Comparison of ENCODE assay signal across 26 cellular contexts in the genomic region with DNA sequence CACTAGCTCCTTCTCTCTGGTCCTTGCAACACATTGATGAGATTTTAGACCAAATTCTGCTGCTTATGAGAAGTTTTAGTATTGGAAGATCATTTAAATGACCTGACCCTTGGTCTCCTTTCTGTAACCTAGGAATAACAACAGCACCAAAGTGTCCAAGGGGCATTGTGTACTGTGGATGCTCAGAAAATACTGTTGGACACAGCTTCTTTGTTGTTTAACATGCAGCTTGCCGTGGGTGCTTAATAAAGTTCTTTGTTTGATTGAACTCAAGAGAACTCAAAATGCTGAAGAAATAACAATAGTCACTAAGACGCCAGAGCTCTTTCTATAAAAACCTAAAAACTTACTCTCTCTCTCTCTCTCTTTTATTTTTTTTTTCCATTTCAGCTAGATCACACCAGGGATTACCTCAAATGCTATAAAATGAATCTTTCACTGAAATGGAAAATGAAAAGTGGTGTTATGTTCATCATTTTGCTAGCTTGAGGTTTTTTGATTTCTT.
A peak's percentile ranks its signal among the peaks of the same experiment; 100 is the strongest.
DNase-seq lines count a peak whose midpoint lies in the region; ATAC-seq and TF ChIP-seq lines count a peak whose summit lies in the region.
"Had no signal": no experiment of that assay in that cellular context is flagged by ENCODE, and none has a peak within 500 bp of the region (broad histone marks: within the 10 kb centered on the region; RNA-seq: fewer than 3 reads in every experiment).

No MANE protein-coding gene starts in this region.

- H3K23ac ChIP-seq in neuronal stem cell (ENCODE audit: low read depth, low read length, poor library complexity): no peak overlapping the region

- H2BK15ac ChIP-seq in neuronal stem cell (ENCODE audit: low read length): no peak overlapping the region

- no peaks in the 10 kb centered on the region for H3K36me3 ChIP-seq in neuronal stem cell (replicated peaks in 1 of 2; ENCODE audit: control insufficient read depth in 2 of 2, insufficient read depth in 2 of 2, low read length in 2 of 2)
- no peaks in the 10 kb centered on the region for H3K36me3 ChIP-seq in mammary epithelial cell (ENCODE audit: insufficient read depth, low read length)

- no peak overlapping the region for H2BK5ac ChIP-seq in neuronal stem cell (ENCODE audit: low read length)

- intact Hi-C loops in mammary epithelial cell (cut with micrococcal nuclease): no loop called here

- H3K9ac ChIP-seq in neuronal stem cell (ENCODE audit: low read depth, low read length, poor library complexity) (no peak overlapping the region), mammary epithelial cell (ENCODE audit: insufficient read depth, low read length) (no peak overlapping the region)

- H2BK120ac ChIP-seq in neuronal stem cell (ENCODE audit: low read depth, low read length): no peak overlapping the region

- peaks cover 19 to 44% (median 34%) of the 10 kb centered on the region in 3 donors for H3K9me3 Mint-ChIP-seq in T-cell

- no CpG with 5 or more reads among the region's 2 CpGs for WGBS in neuronal stem cell (ENCODE audit: extremely low coverage in 2 of 2, insufficient read length in 2 of 2, insufficient replicate concordance in 1 of 2), 2 donors
- WGBS in mammary epithelial cell (ENCODE audit: low coverage, missing lambda C conversion rate): 22% methylated on average over 2 of the region's 2 CpGs

- DNase-seq in inferior parietal cortex (ENCODE audit: extremely low spot score) (peak; percentile 53), neuronal stem cell (ENCODE audit: low spot score) (no peak), T-cell (no peak), NCI-H1105 (lab: John Stamatoyannopoulos, UW) (no peak), mammary epithelial cell (no peak)
- DNase-seq: AML-193; CD4-positive, alpha-beta memory T cell; COR-L47; DMS53; H9; HFFc6; IMR-90; KG1; MM.1S; NCI-H1048; NCI-H1417 treated with DMSO at 0.1 percent for 48 hours; NCI-H1694 treated with DMSO at 0.1 percent for 48 hours; NCI-H2081; NCI-H2227 treated with DMSO at 0.1 percent for 48 hours; NCI-H69; OCI-M1 had no signal

- H3K4me3 Mint-ChIP-seq in T-cell: no peak overlapping the region
- H3K4me3 Mint-ChIP-seq: CD4-positive, alpha-beta memory T cell; GM23338; H9; HFFc6 had no signal

- H3K79me2 ChIP-seq in mammary epithelial cell (ENCODE audit: insufficient read depth, low read length): no peaks in the 10 kb centered on the region

- no peak for ATAC-seq in T-cell (replicated peaks in 1 of 4)
- ATAC-seq: A549, GM23338, SK-N-SH treated with all-trans-retinoic acid at 6 μM for 48 hours had no signal

- dilution Hi-C loops in mammary epithelial cell (cut with HindIII; ENCODE audit: low sequenced_read_pairs): no loop called here

- H3K27me3 ChIP-seq in neuronal stem cell (ENCODE audit: control insufficient read depth in 3 of 3, insufficient read depth in 3 of 3, low read depth in 1 of 3, low read length in 3 of 3): no peaks in the 10 kb centered on the region
- H3K27me3 ChIP-seq in mammary epithelial cell (ENCODE audit: insufficient read depth, low read length): no peaks in the 10 kb centered on the region

- no TSS peak for BruUV-seq in mammary epithelial cell (replicated peaks; lab: Mats Ljungman, UMichigan)

- H4K8ac ChIP-seq in neuronal stem cell (ENCODE audit: low read depth, low read length): no peak overlapping the region

- no peak overlapping the region for H4K91ac ChIP-seq in neuronal stem cell (ENCODE audit: low read depth, low read length, poor library complexity)

- CTCF ChIA-PET in T-cell (lab: Charles Lee) (interaction anchor here in 1 of 2 donors (0.7 kb wide), 1 partner anchor 287 kb away, joined by 3 read pairs; no protein-coding TSS in a partner anchor), mammary epithelial cell (lab: Charles Lee; ENCODE audit: low non-redundant PET) (no interaction called here)

- in situ Hi-C loops in mammary epithelial cell (cut with MboI; ENCODE audit: low sequenced_read_pairs in 2 of 2): no loop called here

- H3K18ac ChIP-seq in neuronal stem cell (ENCODE audit: low read length): no peak overlapping the region

- peak overlapping the region; percentile 57 for H3K27ac ChIP-seq in angular gyrus (ENCODE audit: low read depth, low read length)
- H3K27ac ChIP-seq in neuronal stem cell (replicated peaks; ENCODE audit: low read length): no peak overlapping the region
- peak overlapping the region; percentile 48 for H3K27ac ChIP-seq in temporal lobe (ENCODE audit: low read depth, low read length)
- H3K27ac ChIP-seq in mammary epithelial cell (ENCODE audit: insufficient read depth, low read depth, low read length): no peak overlapping the region
- H3K27ac ChIP-seq: A549 had no signal

- no peaks in the 10 kb centered on the region for H3K27me3 Mint-ChIP-seq in T-cell
- H3K27me3 Mint-ChIP-seq: CD4-positive, alpha-beta memory T cell had no signal

- no peaks in the 10 kb centered on the region for H4K20me1 ChIP-seq in mammary epithelial cell (ENCODE audit: insufficient read depth, low read length)

- H3K9me3 ChIP-seq in neuronal stem cell (replicated peaks in 1 of 2; ENCODE audit: control insufficient read depth in 2 of 2, insufficient read depth in 1 of 2, low read depth in 1 of 2, low read length in 2 of 2) (peaks cover 3 to 19% of the 10 kb centered on the region in 2 donors), mammary epithelial cell (replicated peaks; ENCODE audit: insufficient read depth, low read length) (peaks cover 5% of the 10 kb centered on the region)
- H3K9me3 ChIP-seq: A549 had no signal

- H3K4ac ChIP-seq in neuronal stem cell (ENCODE audit: low read length): no peak overlapping the region

- H3K27ac Mint-ChIP-seq in T-cell: no peak overlapping the region
- H3K27ac Mint-ChIP-seq: CD4-positive, alpha-beta memory T cell; GM23338; H9; HFFc6 had no signal

- H3K4me3 ChIP-seq in neuronal stem cell (ENCODE audit: low read length in 2 of 2) (no peak overlapping the region), mammary epithelial cell (replicated peaks in 1 of 3; ENCODE audit: insufficient read depth in 1 of 3, low read depth in 2 of 3, low read length in 3 of 3) (no peak overlapping the region)
- H3K4me3 ChIP-seq: A549, GM23338 had no signal

- POLR2A ChIA-PET in T-cell (lab: Charles Lee): no interaction called here

- H3K4me1 Mint-ChIP-seq in T-cell: no peaks in the 10 kb centered on the region
- H3K4me1 Mint-ChIP-seq: CD4-positive, alpha-beta memory T cell had no signal

- TF ChIP-seq CTCF in mammary epithelial cell (conservative IDR thresholded peaks at IDR 0.05 in 1 of 2, IDR thresholded peaks at IDR 0.05 in 1 of 2; ENCODE audit: extremely low read depth in 1 of 2, insufficient read depth in 1 of 2, low read depth in 1 of 2, low read length in 2 of 2): no peak

- H2AFZ ChIP-seq in neuronal stem cell (ENCODE audit: low read length): peak overlapping the region; percentile 36
- H2AFZ ChIP-seq in mammary epithelial cell (ENCODE audit: low read depth, low read length): no peak overlapping the region
- H2AFZ ChIP-seq: GM23338 had no signal

- H3K79me1 ChIP-seq in neuronal stem cell (ENCODE audit: low read depth, low read length): no peaks in the 10 kb centered on the region

- no peak overlapping the region for H2BK12ac ChIP-seq in neuronal stem cell (ENCODE audit: low read length)

- H3K4me1 ChIP-seq in neuronal stem cell (ENCODE audit: control insufficient read depth in 2 of 2, insufficient read depth in 1 of 2, low read depth in 1 of 2, low read length in 2 of 2) (peaks cover 0 to 6% of the 10 kb centered on the region in 2 donors), mammary epithelial cell (ENCODE audit: insufficient read depth, low read length) (no peaks in the 10 kb centered on the region)
- H3K4me1 ChIP-seq: A549 had no signal

- no peaks in the 10 kb centered on the region for H3K36me3 Mint-ChIP-seq in T-cell
- H3K36me3 Mint-ChIP-seq: CD4-positive, alpha-beta memory T cell had no signal

- H3K14ac ChIP-seq in neuronal stem cell (ENCODE audit: low read length): no peak overlapping the region

- H2AK5ac ChIP-seq in neuronal stem cell (ENCODE audit: low read depth, low read length): no peak overlapping the region

- no peak overlapping the region for H3K4me2 ChIP-seq in neuronal stem cell (ENCODE audit: insufficient read depth, low read length, poor library complexity, severe bottlenecking)
- H3K4me2 ChIP-seq in mammary epithelial cell (ENCODE audit: insufficient read depth, low read depth, low read length): no peak overlapping the region
- H3K4me2 ChIP-seq: A549, GM23338 had no signal

Comparison
In these comparisons a context has a peak if more than half of its experiments do, and no peak if none do; other contexts are left out.
1. H3K27ac ChIP-seq: peak in angular gyrus (single experiment) and temporal lobe (single experiment); none in neuronal stem cell (single experiment) and mammary epithelial cell (single experiment).